Comparison of ENCODE assay signal across 10 cellular contexts in the genomic region with DNA sequence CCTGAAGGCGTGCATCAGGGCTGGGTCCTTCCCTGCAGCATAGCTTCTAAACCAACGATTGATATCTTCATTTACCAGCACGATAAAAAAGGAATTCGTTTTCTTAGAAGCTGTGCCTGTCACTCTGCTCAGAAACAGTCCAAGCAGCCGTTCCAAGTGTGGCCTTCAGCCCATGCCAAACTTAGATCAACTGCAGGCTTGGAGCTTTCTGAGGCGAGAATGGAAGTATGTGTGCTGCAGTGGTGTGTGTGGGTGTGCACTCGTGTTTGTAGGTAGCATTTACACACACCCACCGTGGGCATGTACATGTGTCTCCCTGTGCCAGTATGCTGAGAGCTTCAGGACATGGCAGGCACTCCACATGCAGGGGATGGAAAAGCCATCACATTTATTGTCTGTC.
DNase-seq lines count a peak whose midpoint lies in the region; ATAC-seq lines count a peak whose summit lies in the region.
"Had no signal": no experiment of that assay in that cellular context is flagged by ENCODE, and none has a peak within 500 bp of the region (broad histone marks: within the 10 kb centered on the region; RNA-seq: fewer than 3 reads in every experiment).

No MANE protein-coding gene starts in this region.

- H3K36me3 ChIP-seq in mesenchymal stem cell (ENCODE audit: control insufficient read depth in 1 of 2, insufficient read depth in 2 of 2, low read depth in 1 of 2, low read length in 2 of 2): no peaks in the 10 kb centered on the region

- no peak overlapping the region for H3K4me2 ChIP-seq in mesenchymal stem cell (ENCODE audit: low read length, poor library complexity, severe bottlenecking)

- H3K27ac Mint-ChIP-seq in activated CD4-positive, alpha-beta T cell treated with anti-CD3 and anti-CD28 coated beads for 36 hours: peak overlapping the region; percentile 53

- H3K4me1 Mint-ChIP-seq in activated CD4-positive, alpha-beta T cell treated with anti-CD3 and anti-CD28 coated beads for 36 hours: peaks cover 67% of the 10 kb centered on the region

- H2AFZ ChIP-seq in mesenchymal stem cell (ENCODE audit: low read depth, low read length): no peak overlapping the region

- H3K18ac ChIP-seq in mesenchymal stem cell (ENCODE audit: low read depth in 1 of 2, low read length in 2 of 2): no peak overlapping the region

- no peak overlapping the region for H2BK120ac ChIP-seq in mesenchymal stem cell (ENCODE audit: low read depth, low read length)

- H3K4me1 ChIP-seq in mesenchymal stem cell (ENCODE audit: control insufficient read depth, insufficient read depth, low read depth, low read length): peaks cover 11% of the 10 kb centered on the region

- H3K27ac ChIP-seq in caudate nucleus (ENCODE audit: low read depth, low read length) (peak overlapping the region; percentile 91), mesenchymal stem cell (ENCODE audit: low read length, poor library complexity, severe bottlenecking) (no peak overlapping the region)
- H3K27ac ChIP-seq: body of pancreas had no signal

- H3K4ac ChIP-seq in mesenchymal stem cell (ENCODE audit: low read depth in 1 of 2, low read length in 2 of 2): no peak overlapping the region

- H3K23ac ChIP-seq in mesenchymal stem cell (ENCODE audit: low read length in 2 of 2): no peak overlapping the region

- no peak overlapping the region for H2BK5ac ChIP-seq in mesenchymal stem cell (ENCODE audit: low read depth, low read length, poor library complexity, severe bottlenecking)

- H3K27me3 Mint-ChIP-seq in activated CD4-positive, alpha-beta T cell treated with anti-CD3 and anti-CD28 coated beads for 36 hours: peaks cover 7% of the 10 kb centered on the region

- H3K36me3 Mint-ChIP-seq in activated CD4-positive, alpha-beta T cell treated with anti-CD3 and anti-CD28 coated beads for 36 hours (ENCODE audit: low read depth): peaks cover 3% of the 10 kb centered on the region

- 77% methylated on average over 8 of the region's 8 CpGs for WGBS in mesenchymal stem cell

- no peak overlapping the region for H3K4me3 Mint-ChIP-seq in activated CD4-positive, alpha-beta T cell treated with anti-CD3 and anti-CD28 coated beads for 36 hours

- POLR2A ChIA-PET in activated CD4-positive, alpha-beta T cell treated with anti-CD3 and anti-CD28 coated beads for 36 hours (lab: Charles Lee): interaction anchor here (0.8 kb wide), 1 partner anchor 11 kb away, joined by 3 read pairs; no protein-coding TSS in a partner anchor

- H3K14ac ChIP-seq in mesenchymal stem cell (ENCODE audit: low read length in 2 of 2): no peak overlapping the region

- intact Hi-C loops in activated CD4-positive, alpha-beta T cell treated with anti-CD3 and anti-CD28 coated beads for 36 hours (cut with DNase I, micrococcal nuclease): no loop called here

- no peaks in the 10 kb centered on the region for H3K9me3 Mint-ChIP-seq in activated CD4-positive, alpha-beta T cell treated with anti-CD3 and anti-CD28 coated beads for 36 hours (ENCODE audit: low read depth)

- peaks cover 19 to 26% of the 10 kb centered on the region in 2 experiments for H3K27me3 ChIP-seq in mesenchymal stem cell (ENCODE audit: control insufficient read depth in 1 of 2, insufficient read depth in 1 of 2, low read length in 2 of 2)

- H4K91ac ChIP-seq in mesenchymal stem cell (ENCODE audit: low read length): no peak overlapping the region

- no peaks in the 10 kb centered on the region for H3K79me1 ChIP-seq in mesenchymal stem cell (replicated peaks; ENCODE audit: low read length, poor library complexity, severe bottlenecking)

- H2AK5ac ChIP-seq in mesenchymal stem cell (ENCODE audit: low read length, severe bottlenecking): no peak overlapping the region

- peak overlapping the region in 1 of 2 experiments; percentile 27 for H3K4me3 ChIP-seq in mesenchymal stem cell (ENCODE audit: insufficient read depth in 1 of 2, low read depth in 1 of 2, low read length in 2 of 2)
- H3K4me3 ChIP-seq: body of pancreas had no signal

- H3K9me3 ChIP-seq in mesenchymal stem cell (ENCODE audit: control insufficient read depth, low read length): no peaks in the 10 kb centered on the region
- H3K9me3 ChIP-seq: body of pancreas had no signal

- CTCF ChIA-PET in activated CD4-positive, alpha-beta T cell treated with anti-CD3 and anti-CD28 coated beads for 36 hours (lab: Charles Lee): interaction anchor here (0.5 to 1.9 kb wide), 5 partner anchors 8 to 1105 kb away, joined by 3 to 5 read pairs (median 3); no protein-coding TSS in a partner anchor

- no peak overlapping the region for H2BK15ac ChIP-seq in mesenchymal stem cell (ENCODE audit: low read depth, poor library complexity, severe bottlenecking)

- peak; percentile 11 for ATAC-seq in activated CD4-positive, alpha-beta T cell treated with anti-CD3 and anti-CD28 coated beads for 36 hours

- peak; percentile 26 for DNase-seq in activated CD4-positive, alpha-beta T cell treated with anti-CD3 and anti-CD28 coated beads for 36 hours
- DNase-seq in activated CD4-positive, alpha-beta T cell treated with anti-CD3 and anti-CD28 coated beads, Interleukin-2, amount 50 U/mL, for 48 hours: no peak
- DNase-seq in caudate nucleus (lab: John Stamatoyannopoulos, UW) (peak in 31 of 61 donors; percentile 16 to 78 (median 52)), mesenchymal stem cell (no peak), superior temporal gyrus (ENCODE audit: extremely low spot score) (peak; percentile 73), Kasumi-1 (lab: John Stamatoyannopoulos, UW) (no peak), ureter (ENCODE audit: low spot score) (no peak), NK-92 (lab: John Stamatoyannopoulos, UW; ENCODE audit: unreplicated experiment) (no peak)
- DNase-seq: NCI-H1417 treated with DMSO at 0.1 percent for 48 hours had no signal

- H4K8ac ChIP-seq in mesenchymal stem cell (ENCODE audit: low read length): no peak overlapping the region

- no peak overlapping the region for H2BK12ac ChIP-seq in mesenchymal stem cell (ENCODE audit: low read length in 2 of 2)

- peak overlapping the region; percentile 5 for H3K9ac ChIP-seq in mesenchymal stem cell (ENCODE audit: low read length)

Comparison
In these comparisons a context has a peak if more than half of its experiments do, and no peak if none do; other contexts are left out.
1. DNase-seq: peak in activated CD4-positive, alpha-beta T cell treated with anti-CD3 and anti-CD28 coated beads for 36 hours (single experiment), caudate nucleus (31 of 61) and superior temporal gyrus (single experiment); none in activated CD4-positive, alpha-beta T cell treated with anti-CD3 and anti-CD28 coated beads, Interleukin-2, amount 50 U/mL, for 48 hours (0 of 2), mesenchymal stem cell (single experiment), Kasumi-1 (0 of 2), ureter (single experiment) and NK-92 (single experiment).